Comparison of ENCODE assay signal across 12 cellular contexts in genomic region chr11:114131366-114131963, GRCh38.
DNase-seq lines count a peak whose midpoint lies in the region; TF ChIP-seq lines count a peak whose summit lies in the region.
"Had no signal": no experiment of that assay in that cellular context is flagged by ENCODE, and none has a peak within 500 bp of the region (broad histone marks: within the 10 kb centered on the region; RNA-seq: fewer than 3 reads in every experiment).

No MANE protein-coding gene starts in this region.

- POLR2A ChIA-PET in CD4-positive, alpha-beta memory T cell (lab: Charles Lee; ENCODE audit: partially characterized antibody) = no interaction called here

- no peak overlapping the region for H3K27ac ChIP-seq in CD4-positive, alpha-beta memory T cell (ENCODE audit: low read depth, low read length)
- H3K27ac ChIP-seq in cingulate gyrus (ENCODE audit: low read depth, low read length) (peak overlapping the region; percentile 84), neutrophil (peak overlapping the region; percentile 13)
- H3K27ac ChIP-seq: HL-60 had no signal

- H3K27me3 ChIP-seq in CD4-positive, alpha-beta memory T cell (ENCODE audit: insufficient read depth, low read length) = no peaks in the 10 kb centered on the region
- no peaks in the 10 kb centered on the region for H3K27me3 ChIP-seq in neutrophil

- no peaks in the 10 kb centered on the region for H3K27me3 Mint-ChIP-seq in CD4-positive, alpha-beta memory T cell

- H3K4me3 Mint-ChIP-seq in CD4-positive, alpha-beta memory T cell = peak overlapping the region in 7 of 8 donors; percentile 3 to 72 (median 26)

- H3K9me3 Mint-ChIP-seq in CD4-positive, alpha-beta memory T cell = peaks cover 0 to under 1% (median 0%) of the 10 kb centered on the region in 8 donors

- H3K4me3 ChIP-seq in CD4-positive, alpha-beta memory T cell (ENCODE audit: low read length in 2 of 2) = no peak overlapping the region
- H3K4me3 ChIP-seq in LNCaP clone FGC (ENCODE audit: low read depth, low read length) = 0 out of 2 replicates have a peak overlapping the region, but pooled peaks have one; percentile 2
- H3K4me3 ChIP-seq in neutrophil (ENCODE audit: low read depth in 1 of 2, low read length in 1 of 2) = no peak overlapping the region

- intact Hi-C loops in CD4-positive, alpha-beta memory T cell (cut with micrococcal nuclease) = no loop called here

- no peaks in the 10 kb centered on the region for H3K36me3 ChIP-seq in CD4-positive, alpha-beta memory T cell (ENCODE audit: insufficient read depth, low read length)
- no peaks in the 10 kb centered on the region for H3K36me3 ChIP-seq in neutrophil

- peaks cover 15 to 47% (median 29%) of the 10 kb centered on the region in 4 donors for H3K4me1 Mint-ChIP-seq in CD4-positive, alpha-beta memory T cell

- H3K4me1 ChIP-seq in CD4-positive, alpha-beta memory T cell (ENCODE audit: insufficient read depth, low read length) = peaks cover 12% of the 10 kb centered on the region
- H3K4me1 ChIP-seq in neutrophil (ENCODE audit: control insufficient read depth in 1 of 2, insufficient read depth in 1 of 2, low read depth in 1 of 2, low read length in 1 of 2) = peaks cover 55 to 68% of the 10 kb centered on the region in 2 experiments

- CTCF ChIA-PET in CD4-positive, alpha-beta memory T cell (lab: Charles Lee; ENCODE audit: partially characterized antibody) = interaction anchor here (1.0 kb wide), 1 partner anchor 48 kb away, joined by 3 read pairs; no protein-coding TSS in a partner anchor

- H3K27ac Mint-ChIP-seq in CD4-positive, alpha-beta memory T cell = peak overlapping the region in 2 of 7 donors; percentile 46 to 93

- peaks cover 0 to 1% of the 10 kb centered on the region in 2 donors for H3K36me3 Mint-ChIP-seq in CD4-positive, alpha-beta memory T cell

- DNase-seq in CD4-positive, alpha-beta memory T cell = peak in 4 of 5 donors; percentile 18 to 24 (median 20)
- DNase-seq in LNCaP clone FGC (ENCODE audit: low read depth) = peak; percentile 70
- DNase-seq in RKO (ENCODE audit: low spot score) = no peak
- DNase-seq in NCI-H2227 treated with DMSO at 0.1 percent for 48 hours (lab: John Stamatoyannopoulos, UW) = no peak
- no peak for DNase-seq in NCI-H446 (lab: John Stamatoyannopoulos, UW)
- no peak for DNase-seq in H4 (ENCODE audit: low spot score)
- DNase-seq: amniotic stem cell; DND-41; stimulated activated CD4-positive, alpha-beta T cell treated with anti-CD3 and anti-CD28 coated beads, Interleukin-4, amount 100 ng/mL, for 24 hours had no signal

- no peaks in the 10 kb centered on the region for H3K9me3 ChIP-seq in CD4-positive, alpha-beta memory T cell (ENCODE audit: control insufficient read depth in 1 of 2, low read length in 2 of 2)
- no peaks in the 10 kb centered on the region for H3K9me3 ChIP-seq in neutrophil

- TF ChIP-seq CTCF in LNCaP clone FGC (IDR thresholded peaks at IDR 0.05; ENCODE audit: control insufficient read depth, extremely low read depth, insufficient read depth) (no peak), neutrophil (IDR thresholded peaks at IDR 0.05) (no peak)

Comparison
In these comparisons a context has a peak if more than half of its experiments do, and no peak if none do; other contexts are left out.
1. DNase-seq: peak in CD4-positive, alpha-beta memory T cell (4 of 5) and LNCaP clone FGC (single experiment); none in RKO (single experiment), NCI-H2227 treated with DMSO at 0.1 percent for 48 hours (single experiment), NCI-H446 (0 of 2) and H4 (single experiment).